In the genomic region with DNA sequence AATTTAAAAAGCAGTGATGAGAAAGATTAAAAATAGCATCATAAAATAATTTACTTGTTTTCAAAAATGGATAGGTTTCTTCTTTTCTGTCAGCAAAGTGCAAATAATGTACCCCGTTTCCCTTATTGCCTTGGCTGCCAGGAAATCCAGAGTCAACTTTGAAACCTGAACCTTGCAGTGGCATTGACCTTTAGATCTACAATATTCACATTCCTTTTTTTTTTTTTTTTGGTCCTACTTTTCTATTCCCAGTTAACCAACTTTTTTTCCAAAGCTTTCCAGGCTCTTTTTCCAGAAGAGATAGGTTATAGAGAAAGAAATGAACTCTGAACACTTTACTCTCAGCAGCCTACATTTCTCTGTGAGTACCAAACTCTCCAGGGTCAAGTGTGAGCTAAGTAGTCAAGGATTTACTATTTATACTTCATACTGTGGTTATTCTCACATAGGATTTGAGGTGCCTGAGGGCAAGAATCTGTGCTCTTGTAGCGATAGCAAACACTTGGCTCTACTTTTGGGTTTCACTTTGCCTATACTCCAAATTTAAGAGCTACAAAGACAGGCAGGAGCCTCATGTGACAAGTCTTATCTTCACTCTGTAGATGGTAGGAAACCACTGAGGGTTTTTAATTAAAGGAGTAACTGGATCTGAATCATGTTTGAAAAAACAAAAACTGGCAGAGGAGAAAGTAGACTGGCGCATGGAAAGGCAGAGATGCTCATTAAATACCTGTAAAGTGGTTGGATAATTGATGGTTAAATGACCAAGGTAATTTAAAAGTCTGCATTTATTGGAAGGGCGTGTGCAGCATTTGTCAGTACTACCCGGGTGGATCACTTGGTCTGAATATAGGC, we compare ENCODE assay signal across 1 cellular context.
TF ChIP-seq lines count a peak whose summit lies in the region.

No MANE protein-coding gene starts in this region.

TF ChIP-seq in HepG2, 621 proteins besides CTCF, POLR2A, EP300 and RAD21 (continued from another document and continues in another):
- TF ChIP-seq, protein P1, sequence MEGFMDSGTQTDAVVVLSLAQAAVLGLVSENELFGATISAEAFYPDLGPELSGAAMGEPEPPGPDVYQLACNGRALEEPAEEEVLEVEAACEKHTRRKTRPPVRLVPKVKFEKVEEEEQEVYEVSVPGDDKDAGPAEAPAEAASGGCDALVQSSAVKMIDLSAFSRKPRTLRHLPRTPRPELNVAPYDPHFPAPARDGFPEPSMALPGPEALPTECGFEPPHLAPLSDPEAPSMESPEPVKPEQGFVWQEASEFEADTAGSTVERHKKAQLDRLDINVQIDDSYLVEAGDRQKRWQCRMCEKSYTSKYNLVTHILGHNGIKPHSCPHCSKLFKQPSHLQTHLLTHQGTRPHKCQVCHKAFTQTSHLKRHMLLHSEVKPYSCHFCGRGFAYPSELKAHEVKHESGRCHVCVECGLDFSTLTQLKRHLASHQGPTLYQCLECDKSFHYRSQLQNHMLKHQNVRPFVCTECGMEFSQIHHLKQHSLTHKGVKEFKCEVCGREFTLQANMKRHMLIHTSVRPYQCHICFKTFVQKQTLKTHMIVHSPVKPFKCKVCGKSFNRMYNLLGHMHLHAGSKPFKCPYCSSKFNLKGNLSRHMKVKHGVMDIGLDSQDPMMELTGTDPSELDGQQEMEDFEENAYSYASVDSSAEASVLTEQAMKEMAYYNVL (CRISPR knock-in tag; IDR thresholded peaks at IDR 0.05; ENCODE audit: borderline replicate concordance), result peak; percentile 82; the same call in 1 of the 2 replicates
- TF ChIP-seq ZMYM4 (CRISPR knock-in tag; IDR thresholded peaks at IDR 0.05), result peak; percentile 43; the same call in 1 of the 2 replicates
- TF ChIP-seq, protein P2, sequence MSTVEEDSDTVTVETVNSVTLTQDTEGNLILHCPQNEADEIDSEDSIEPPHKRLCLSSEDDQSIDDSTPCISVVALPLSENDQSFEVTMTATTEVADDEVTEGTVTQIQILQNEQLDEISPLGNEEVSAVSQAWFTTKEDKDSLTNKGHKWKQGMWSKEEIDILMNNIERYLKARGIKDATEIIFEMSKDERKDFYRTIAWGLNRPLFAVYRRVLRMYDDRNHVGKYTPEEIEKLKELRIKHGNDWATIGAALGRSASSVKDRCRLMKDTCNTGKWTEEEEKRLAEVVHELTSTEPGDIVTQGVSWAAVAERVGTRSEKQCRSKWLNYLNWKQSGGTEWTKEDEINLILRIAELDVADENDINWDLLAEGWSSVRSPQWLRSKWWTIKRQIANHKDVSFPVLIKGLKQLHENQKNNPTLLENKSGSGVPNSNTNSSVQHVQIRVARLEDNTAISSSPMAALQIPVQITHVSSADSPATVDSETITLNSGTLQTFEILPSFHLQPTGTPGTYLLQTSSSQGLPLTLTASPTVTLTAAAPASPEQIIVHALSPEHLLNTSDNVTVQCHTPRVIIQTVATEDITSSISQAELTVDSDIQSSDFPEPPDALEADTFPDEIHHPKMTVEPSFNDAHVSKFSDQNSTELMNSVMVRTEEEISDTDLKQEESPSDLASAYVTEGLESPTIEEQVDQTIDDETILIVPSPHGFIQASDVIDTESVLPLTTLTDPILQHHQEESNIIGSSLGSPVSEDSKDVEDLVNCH (CRISPR knock-in tag; IDR thresholded peaks at IDR 0.05), result no peak
- TF ChIP-seq MAZ (IDR thresholded peaks at IDR 0.05; ENCODE audit: borderline replicate concordance, low read depth, low read length), result no peak
- TF ChIP-seq MAZ (CRISPR knock-in tag; IDR thresholded peaks at IDR 0.05; ENCODE audit: low read depth), result no peak
- no peak for TF ChIP-seq ZNF614 (CRISPR knock-in tag; IDR thresholded peaks at IDR 0.05; ENCODE audit: borderline replicate concordance)
- TF ChIP-seq, protein P3, sequence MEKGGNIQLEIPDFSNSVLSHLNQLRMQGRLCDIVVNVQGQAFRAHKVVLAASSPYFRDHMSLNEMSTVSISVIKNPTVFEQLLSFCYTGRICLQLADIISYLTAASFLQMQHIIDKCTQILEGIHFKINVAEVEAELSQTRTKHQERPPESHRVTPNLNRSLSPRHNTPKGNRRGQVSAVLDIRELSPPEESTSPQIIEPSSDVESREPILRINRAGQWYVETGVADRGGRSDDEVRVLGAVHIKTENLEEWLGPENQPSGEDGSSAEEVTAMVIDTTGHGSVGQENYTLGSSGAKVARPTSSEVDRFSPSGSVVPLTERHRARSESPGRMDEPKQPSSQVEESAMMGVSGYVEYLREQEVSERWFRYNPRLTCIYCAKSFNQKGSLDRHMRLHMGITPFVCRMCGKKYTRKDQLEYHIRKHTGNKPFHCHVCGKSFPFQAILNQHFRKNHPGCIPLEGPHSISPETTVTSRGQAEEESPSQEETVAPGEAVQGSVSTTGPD (CRISPR knock-in tag; IDR thresholded peaks at IDR 0.05), result peak; percentile 56; the same call in 1 of the 2 replicates
- no peak for TF ChIP-seq REXO4 (CRISPR knock-in tag; IDR thresholded peaks at IDR 0.05; ENCODE audit: borderline replicate concordance)
- TF ChIP-seq MBD4 (IDR thresholded peaks at IDR 0.05; ENCODE audit: borderline replicate concordance, low read length), result peak; percentile 87
- no peak; the same call in 1 of the 2 replicates for TF ChIP-seq KAT8 (CRISPR knock-in tag; IDR thresholded peaks at IDR 0.05)
- TF ChIP-seq FOXP1 (IDR thresholded peaks at IDR 0.05), result no peak
- peak; percentile 72 for TF ChIP-seq FOXP1 (CRISPR knock-in tag; IDR thresholded peaks at IDR 0.05)
- TF ChIP-seq, protein P4, sequence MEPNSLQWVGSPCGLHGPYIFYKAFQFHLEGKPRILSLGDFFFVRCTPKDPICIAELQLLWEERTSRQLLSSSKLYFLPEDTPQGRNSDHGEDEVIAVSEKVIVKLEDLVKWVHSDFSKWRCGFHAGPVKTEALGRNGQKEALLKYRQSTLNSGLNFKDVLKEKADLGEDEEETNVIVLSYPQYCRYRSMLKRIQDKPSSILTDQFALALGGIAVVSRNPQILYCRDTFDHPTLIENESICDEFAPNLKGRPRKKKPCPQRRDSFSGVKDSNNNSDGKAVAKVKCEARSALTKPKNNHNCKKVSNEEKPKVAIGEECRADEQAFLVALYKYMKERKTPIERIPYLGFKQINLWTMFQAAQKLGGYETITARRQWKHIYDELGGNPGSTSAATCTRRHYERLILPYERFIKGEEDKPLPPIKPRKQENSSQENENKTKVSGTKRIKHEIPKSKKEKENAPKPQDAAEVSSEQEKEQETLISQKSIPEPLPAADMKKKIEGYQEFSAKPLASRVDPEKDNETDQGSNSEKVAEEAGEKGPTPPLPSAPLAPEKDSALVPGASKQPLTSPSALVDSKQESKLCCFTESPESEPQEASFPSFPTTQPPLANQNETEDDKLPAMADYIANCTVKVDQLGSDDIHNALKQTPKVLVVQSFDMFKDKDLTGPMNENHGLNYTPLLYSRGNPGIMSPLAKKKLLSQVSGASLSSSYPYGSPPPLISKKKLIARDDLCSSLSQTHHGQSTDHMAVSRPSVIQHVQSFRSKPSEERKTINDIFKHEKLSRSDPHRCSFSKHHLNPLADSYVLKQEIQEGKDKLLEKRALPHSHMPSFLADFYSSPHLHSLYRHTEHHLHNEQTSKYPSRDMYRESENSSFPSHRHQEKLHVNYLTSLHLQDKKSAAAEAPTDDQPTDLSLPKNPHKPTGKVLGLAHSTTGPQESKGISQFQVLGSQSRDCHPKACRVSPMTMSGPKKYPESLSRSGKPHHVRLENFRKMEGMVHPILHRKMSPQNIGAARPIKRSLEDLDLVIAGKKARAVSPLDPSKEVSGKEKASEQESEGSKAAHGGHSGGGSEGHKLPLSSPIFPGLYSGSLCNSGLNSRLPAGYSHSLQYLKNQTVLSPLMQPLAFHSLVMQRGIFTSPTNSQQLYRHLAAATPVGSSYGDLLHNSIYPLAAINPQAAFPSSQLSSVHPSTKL (CRISPR knock-in tag; IDR thresholded peaks at IDR 0.05), result peak; percentile 96
- 0 out of 2 replicates have a peak, but pooled peaks have one; percentile 26 for TF ChIP-seq MIER2 (CRISPR knock-in tag; IDR thresholded peaks at IDR 0.05)
- TF ChIP-seq, protein P5, sequence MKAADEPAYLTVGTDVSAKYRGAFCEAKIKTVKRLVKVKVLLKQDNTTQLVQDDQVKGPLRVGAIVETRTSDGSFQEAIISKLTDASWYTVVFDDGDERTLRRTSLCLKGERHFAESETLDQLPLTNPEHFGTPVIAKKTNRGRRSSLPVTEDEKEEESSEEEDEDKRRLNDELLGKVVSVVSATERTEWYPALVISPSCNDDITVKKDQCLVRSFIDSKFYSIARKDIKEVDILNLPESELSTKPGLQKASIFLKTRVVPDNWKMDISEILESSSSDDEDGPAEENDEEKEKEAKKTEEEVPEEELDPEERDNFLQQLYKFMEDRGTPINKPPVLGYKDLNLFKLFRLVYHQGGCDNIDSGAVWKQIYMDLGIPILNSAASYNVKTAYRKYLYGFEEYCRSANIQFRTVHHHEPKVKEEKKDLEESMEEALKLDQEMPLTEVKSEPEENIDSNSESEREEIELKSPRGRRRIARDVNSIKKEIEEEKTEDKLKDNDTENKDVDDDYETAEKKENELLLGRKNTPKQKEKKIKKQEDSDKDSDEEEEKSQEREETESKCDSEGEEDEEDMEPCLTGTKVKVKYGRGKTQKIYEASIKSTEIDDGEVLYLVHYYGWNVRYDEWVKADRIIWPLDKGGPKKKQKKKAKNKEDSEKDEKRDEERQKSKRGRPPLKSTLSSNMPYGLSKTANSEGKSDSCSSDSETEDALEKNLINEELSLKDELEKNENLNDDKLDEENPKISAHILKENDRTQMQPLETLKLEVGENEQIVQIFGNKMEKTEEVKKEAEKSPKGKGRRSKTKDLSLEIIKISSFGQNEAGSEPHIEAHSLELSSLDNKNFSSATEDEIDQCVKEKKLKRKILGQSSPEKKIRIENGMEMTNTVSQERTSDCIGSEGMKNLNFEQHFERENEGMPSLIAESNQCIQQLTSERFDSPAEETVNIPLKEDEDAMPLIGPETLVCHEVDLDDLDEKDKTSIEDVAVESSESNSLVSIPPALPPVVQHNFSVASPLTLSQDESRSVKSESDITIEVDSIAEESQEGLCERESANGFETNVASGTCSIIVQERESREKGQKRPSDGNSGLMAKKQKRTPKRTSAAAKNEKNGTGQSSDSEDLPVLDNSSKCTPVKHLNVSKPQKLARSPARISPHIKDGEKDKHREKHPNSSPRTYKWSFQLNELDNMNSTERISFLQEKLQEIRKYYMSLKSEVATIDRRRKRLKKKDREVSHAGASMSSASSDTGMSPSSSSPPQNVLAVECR (CRISPR knock-in tag; IDR thresholded peaks at IDR 0.05; ENCODE audit: borderline replicate concordance), result no peak
- TF ChIP-seq, protein P6, sequence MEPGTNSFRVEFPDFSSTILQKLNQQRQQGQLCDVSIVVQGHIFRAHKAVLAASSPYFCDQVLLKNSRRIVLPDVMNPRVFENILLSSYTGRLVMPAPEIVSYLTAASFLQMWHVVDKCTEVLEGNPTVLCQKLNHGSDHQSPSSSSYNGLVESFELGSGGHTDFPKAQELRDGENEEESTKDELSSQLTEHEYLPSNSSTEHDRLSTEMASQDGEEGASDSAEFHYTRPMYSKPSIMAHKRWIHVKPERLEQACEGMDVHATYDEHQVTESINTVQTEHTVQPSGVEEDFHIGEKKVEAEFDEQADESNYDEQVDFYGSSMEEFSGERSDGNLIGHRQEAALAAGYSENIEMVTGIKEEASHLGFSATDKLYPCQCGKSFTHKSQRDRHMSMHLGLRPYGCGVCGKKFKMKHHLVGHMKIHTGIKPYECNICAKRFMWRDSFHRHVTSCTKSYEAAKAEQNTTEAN (CRISPR knock-in tag; conservative IDR thresholded peaks at IDR 0.05), result peak; percentile 50; the same call in 1 of the 2 replicates
- TF ChIP-seq MED8 (CRISPR knock-in tag; IDR thresholded peaks at IDR 0.05; ENCODE audit: insufficient replicate concordance), result peak; percentile 54
- no peak for TF ChIP-seq ZNF33A (CRISPR knock-in tag; IDR thresholded peaks at IDR 0.05; ENCODE audit: borderline replicate concordance)
- TF ChIP-seq HNRNPK (IDR thresholded peaks at IDR 0.05; ENCODE audit: low read depth, low read length, poor library complexity, severe bottlenecking), result no peak
- peak; percentile 45; the same call in 1 of the 2 replicates for TF ChIP-seq SP140L (CRISPR knock-in tag; IDR thresholded peaks at IDR 0.05; ENCODE audit: borderline replicate concordance)
- TF ChIP-seq SRSF1 (optimal IDR thresholded peaks at IDR 0.05; ENCODE audit: low read depth, low read length), result no peak
- no peak for TF ChIP-seq ZZZ3 (CRISPR knock-in tag; IDR thresholded peaks at IDR 0.05; ENCODE audit: borderline replicate concordance)
- TF ChIP-seq, protein P7, sequence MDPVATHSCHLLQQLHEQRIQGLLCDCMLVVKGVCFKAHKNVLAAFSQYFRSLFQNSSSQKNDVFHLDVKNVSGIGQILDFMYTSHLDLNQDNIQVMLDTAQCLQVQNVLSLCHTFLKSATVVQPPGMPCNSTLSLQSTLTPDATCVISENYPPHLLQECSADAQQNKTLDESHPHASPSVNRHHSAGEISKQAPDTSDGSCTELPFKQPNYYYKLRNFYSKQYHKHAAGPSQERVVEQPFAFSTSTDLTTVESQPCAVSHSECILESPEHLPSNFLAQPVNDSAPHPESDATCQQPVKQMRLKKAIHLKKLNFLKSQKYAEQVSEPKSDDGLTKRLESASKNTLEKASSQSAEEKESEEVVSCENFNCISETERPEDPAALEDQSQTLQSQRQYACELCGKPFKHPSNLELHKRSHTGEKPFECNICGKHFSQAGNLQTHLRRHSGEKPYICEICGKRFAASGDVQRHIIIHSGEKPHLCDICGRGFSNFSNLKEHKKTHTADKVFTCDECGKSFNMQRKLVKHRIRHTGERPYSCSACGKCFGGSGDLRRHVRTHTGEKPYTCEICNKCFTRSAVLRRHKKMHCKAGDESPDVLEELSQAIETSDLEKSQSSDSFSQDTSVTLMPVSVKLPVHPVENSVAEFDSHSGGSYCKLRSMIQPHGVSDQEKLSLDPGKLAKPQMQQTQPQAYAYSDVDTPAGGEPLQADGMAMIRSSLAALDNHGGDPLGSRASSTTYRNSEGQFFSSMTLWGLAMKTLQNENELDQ (CRISPR knock-in tag; IDR thresholded peaks at IDR 0.05; ENCODE audit: borderline replicate concordance), result no peak
- TF ChIP-seq ZNF878 (CRISPR knock-in tag; IDR thresholded peaks at IDR 0.05), result no peak
- TF ChIP-seq, protein P8, sequence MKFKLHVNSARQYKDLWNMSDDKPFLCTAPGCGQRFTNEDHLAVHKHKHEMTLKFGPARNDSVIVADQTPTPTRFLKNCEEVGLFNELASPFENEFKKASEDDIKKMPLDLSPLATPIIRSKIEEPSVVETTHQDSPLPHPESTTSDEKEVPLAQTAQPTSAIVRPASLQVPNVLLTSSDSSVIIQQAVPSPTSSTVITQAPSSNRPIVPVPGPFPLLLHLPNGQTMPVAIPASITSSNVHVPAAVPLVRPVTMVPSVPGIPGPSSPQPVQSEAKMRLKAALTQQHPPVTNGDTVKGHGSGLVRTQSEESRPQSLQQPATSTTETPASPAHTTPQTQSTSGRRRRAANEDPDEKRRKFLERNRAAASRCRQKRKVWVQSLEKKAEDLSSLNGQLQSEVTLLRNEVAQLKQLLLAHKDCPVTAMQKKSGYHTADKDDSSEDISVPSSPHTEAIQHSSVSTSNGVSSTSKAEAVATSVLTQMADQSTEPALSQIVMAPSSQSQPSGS (CRISPR knock-in tag; IDR thresholded peaks at IDR 0.05), result peak; percentile 80
- no peak for TF ChIP-seq MAFG (CRISPR knock-in tag; IDR thresholded peaks at IDR 0.05)
- TF ChIP-seq PAF1 (CRISPR knock-in tag; IDR thresholded peaks at IDR 0.05), result peak; percentile 78
- TF ChIP-seq NFATC3 (CRISPR knock-in tag; IDR thresholded peaks at IDR 0.05), result no peak
- TF ChIP-seq NFIC (IDR thresholded peaks at IDR 0.05; ENCODE audit: low read length), result peak; percentile 88
- no peak for TF ChIP-seq SMAD9 (CRISPR knock-in tag; IDR thresholded peaks at IDR 0.05)
- peak; percentile 37; the same call in 1 of the 2 replicates for TF ChIP-seq ZNF746 (CRISPR knock-in tag; IDR thresholded peaks at IDR 0.05)
- TF ChIP-seq REPIN1 (CRISPR knock-in tag; IDR thresholded peaks at IDR 0.05; ENCODE audit: borderline replicate concordance, low read depth), result no peak
- TF ChIP-seq HMG20A (CRISPR knock-in tag; IDR thresholded peaks at IDR 0.05; ENCODE audit: borderline replicate concordance), result peak; percentile 91
